8 cellular contexts compared by ENCODE assay signal in genomic region chr10:44978570-44979280, GRCh38. TPM values are rescaled to one million over a fixed set of nuclear protein-coding genes. Genes with fewer than 3 reads are reported as not detected.
DNase-seq lines count a peak whose midpoint lies in the region; ATAC-seq and TF ChIP-seq lines count a peak whose summit lies in the region.

TSS of gene DEPP1 (minus strand) at chr10:44978809. CDS start at chr10:44978030, 779 bp downstream.

- H3K27me3 ChIP-seq in iPS-18a (ENCODE audit: control insufficient read depth, insufficient read depth, low read length) (no peaks in the 10 kb centered on the region), gastrocnemius medialis (no peaks in the 10 kb centered on the region)

- H3K36me3 Mint-ChIP-seq in Calu3 (ENCODE audit: insufficient read depth, unreplicated experiment) (peaks cover 40% of the 10 kb centered on the region), MCF 10A (ENCODE audit: insufficient read depth, unreplicated experiment) (peaks cover 12% of the 10 kb centered on the region)

- intact Hi-C loops in Calu3 (cut with micrococcal nuclease; ENCODE audit: unreplicated experiment) (no loop called here), MCF 10A (cut with micrococcal nuclease) (no loop called here), gastrocnemius medialis (cut with DNase I; ENCODE audit: low total_unique reads) (loop anchor here (1.0 to 10.0 kb wide), 4 partner anchors 19 to 1571 kb away; partner anchors contain the start of genes HNRNPF, RASSF4 and ZNF22)

- in situ Hi-C loops in gastrocnemius medialis (cut with MboI; ENCODE audit: low sequenced_read_pairs in 4 of 4), result loop anchor here in 3 of 4 donors (5.0 to 25.0 kb wide), 3 partner anchors 46 to 1566 kb away; partner anchors contain the start of gene HNRNPF (in 2 of the 3)

- H3K36me3 ChIP-seq in iPS-18a (ENCODE audit: control insufficient read depth, low read depth, low read length) (no peaks in the 10 kb centered on the region), gastrocnemius medialis (peaks cover 0 to 14% of the 10 kb centered on the region in 2 donors)

- ATAC-seq in gastrocnemius medialis, result peak; percentile 77 to 81
- no peak for ATAC-seq in stimulated activated naive CD8-positive, alpha-beta T cell treated with anti-CD3 and anti-CD28 coated beads, Interleukin-15, Interleukin-2, amounts not matched to agents 100 U/mL and 50 U/mL, for 24 hours

- no peak within 1 kb of the TSS for H3K9ac ChIP-seq in iPS-18a (ENCODE audit: low read length)

- peaks cover 58% of the 10 kb centered on the region for H3K4me1 ChIP-seq in iPS-18a (ENCODE audit: control insufficient read depth, low read depth, low read length)
- H3K4me1 ChIP-seq in gastrocnemius medialis, result peaks cover 73 to 79% of the 10 kb centered on the region in 2 donors

- POLR2A ChIA-PET in HEK293T (lab: Yijun Ruan, JAX) (interaction anchor here (0.6 to 1.8 kb wide), 9 partner anchors 9 to 116 kb away, joined by 3 to 9 read pairs (median 3); partner anchors contain the start of genes RASSF4 and ZNF22), MCF 10A (lab: Yijun Ruan, JAX) (interaction anchor here (0.5 to 1.9 kb wide), 7 partner anchors 9 to 43 kb away, joined by 3 to 9 read pairs (median 3); partner anchors contain the start of gene RASSF4)

- H3K4me3 ChIP-seq in iPS-18a (ENCODE audit: low read length) (peak within 1 kb of the TSS; percentile 46), gastrocnemius medialis (peak within 1 kb of the TSS; percentile 65 to 83 (median 80))

- peak; percentile 95 for DNase-seq in Calu3
- peak; percentile 86 for DNase-seq in HEK293T (ENCODE audit: extremely low spot score)
- DNase-seq in NCI-H524 (lab: John Stamatoyannopoulos, UW), result peak; percentile 71 to 88
- DNase-seq in MCF 10A (ENCODE audit: unreplicated experiment), result peak; percentile 97
- peak; percentile 93 to 96 for DNase-seq in gastrocnemius medialis
- no peak for DNase-seq in activated gamma-delta T cell (lab: John Stamatoyannopoulos, UW)
- no peak for DNase-seq in stimulated activated naive CD8-positive, alpha-beta T cell treated with anti-CD3 and anti-CD28 coated beads, Interleukin-15, Interleukin-2, amounts not matched to agents 100 U/mL and 50 U/mL, for 24 hours

- peak; percentile 100 for TF ChIP-seq POLR2A in gastrocnemius medialis (IDR thresholded peaks at IDR 0.05)

- H3K27me3 Mint-ChIP-seq in Calu3 (ENCODE audit: unreplicated experiment), result no peaks in the 10 kb centered on the region
- no peaks in the 10 kb centered on the region for H3K27me3 Mint-ChIP-seq in MCF 10A (ENCODE audit: insufficient read depth, unreplicated experiment)

- H3K9me3 ChIP-seq in iPS-18a (ENCODE audit: control insufficient read depth, low read depth, low read length) (no peaks in the 10 kb centered on the region), gastrocnemius medialis (no peaks in the 10 kb centered on the region)

- H3K27ac ChIP-seq in iPS-18a (ENCODE audit: low read length) (no peak within 1 kb of the TSS), gastrocnemius medialis (peak within 1 kb of the TSS; percentile 84 to 94 (median 90))

- H3K4me1 Mint-ChIP-seq in Calu3 (ENCODE audit: low read depth, unreplicated experiment), result peaks cover 61% of the 10 kb centered on the region
- H3K4me1 Mint-ChIP-seq in MCF 10A (ENCODE audit: insufficient read depth, unreplicated experiment), result peaks cover 43% of the 10 kb centered on the region

- BruUV-seq in Calu3 (replicated peaks; lab: Mats Ljungman, UMichigan) (no TSS peak), MCF 10A (replicated peaks; lab: Mats Ljungman, UMichigan) (no TSS peak)

- peak within 1 kb of the TSS; percentile 100 for H3K27ac Mint-ChIP-seq in Calu3 (ENCODE audit: unreplicated experiment)
- H3K27ac Mint-ChIP-seq in MCF 10A (ENCODE audit: low read depth, unreplicated experiment), result peak within 1 kb of the TSS; percentile 86

- no peaks in the 10 kb centered on the region for H3K9me3 Mint-ChIP-seq in Calu3 (ENCODE audit: low read depth, unreplicated experiment)
- no peaks in the 10 kb centered on the region for H3K9me3 Mint-ChIP-seq in MCF 10A (ENCODE audit: unreplicated experiment)

- TF ChIP-seq CTCF in Calu3 (IDR thresholded peaks at IDR 0.05; ENCODE audit: unreplicated experiment) (peak; percentile 6), MCF 10A (IDR thresholded peaks at IDR 0.05; ENCODE audit: unreplicated experiment) (no peak), gastrocnemius medialis (IDR thresholded peaks at IDR 0.05 in 4 of 5, conservative IDR thresholded peaks at IDR 0.05 in 1 of 5) (peak in 3 of 5 experiments; percentile 22 to 46 (median 39))

- peak within 1 kb of the TSS; percentile 66 for H3K4me3 Mint-ChIP-seq in Calu3 (ENCODE audit: low read depth, unreplicated experiment)
- H3K4me3 Mint-ChIP-seq in MCF 10A (ENCODE audit: unreplicated experiment), result peak within 1 kb of the TSS; percentile 67

- CTCF ChIA-PET in Calu3 (lab: Charles Lee) (interaction anchor here (0.6 to 4.7 kb wide), 3 partner anchors 16 to 1821 kb away, joined by 3 to 28 read pairs (median 4); no protein-coding TSS in a partner anchor), HEK293T (lab: Yijun Ruan, JAX) (interaction anchor here (0.6 to 1.0 kb wide), 2 partner anchors 12 to 21 kb away, joined by 3 to 4 read pairs; no protein-coding TSS in a partner anchor), MCF 10A (lab: Yijun Ruan, JAX) (interaction anchor here (0.6 to 4.2 kb wide), 5 partner anchors 9 to 427 kb away, joined by 3 to 22 read pairs (median 4); no protein-coding TSS in a partner anchor)

TF ChIP-seq in HEK293T, 16 proteins besides CTCF, POLR2A, EP300 and RAD21:
- TF ChIP-seq, protein P1, sequence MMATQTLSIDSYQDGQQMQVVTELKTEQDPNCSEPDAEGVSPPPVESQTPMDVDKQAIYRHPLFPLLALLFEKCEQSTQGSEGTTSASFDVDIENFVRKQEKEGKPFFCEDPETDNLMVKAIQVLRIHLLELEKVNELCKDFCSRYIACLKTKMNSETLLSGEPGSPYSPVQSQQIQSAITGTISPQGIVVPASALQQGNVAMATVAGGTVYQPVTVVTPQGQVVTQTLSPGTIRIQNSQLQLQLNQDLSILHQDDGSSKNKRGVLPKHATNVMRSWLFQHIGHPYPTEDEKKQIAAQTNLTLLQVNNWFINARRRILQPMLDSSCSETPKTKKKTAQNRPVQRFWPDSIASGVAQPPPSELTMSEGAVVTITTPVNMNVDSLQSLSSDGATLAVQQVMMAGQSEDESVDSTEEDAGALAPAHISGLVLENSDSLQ (IDR thresholded peaks at IDR 0.05), result peak; percentile 99
- no peak for TF ChIP-seq LEF1 (IDR thresholded peaks at IDR 0.05; ENCODE audit: borderline replicate concordance)
- TF ChIP-seq SP1 (IDR thresholded peaks at IDR 0.05), result no peak

RNA-seq across cellular contexts. Expression of gene DEPP1, which starts in this region (rescaled TPM):
- total RNA-seq in Calu3 (2022) (11.1 and 16.5 TPM in 2 replicates), MCF 10A (2022) (0.76 and 0.84 TPM in 2 replicates), gastrocnemius medialis (100 to 1,000 TPM in 2 of 4 donors, 10 to 100 TPM in 2; 83.4 to 331 (median 120) TPM)

Comparison
In these comparisons a context has a peak if more than half of its experiments do, and no peak if none do; other contexts are left out.
1. Peak in DNase-seq in MCF 10A; RNA of the gene not detected or under 1 TPM.
2. DNase-seq: peak in Calu3 (single experiment), HEK293T (single experiment), NCI-H524 (2 of 2) and gastrocnemius medialis (2 of 2); none in activated gamma-delta T cell (single experiment) and stimulated activated naive CD8-positive, alpha-beta T cell treated with anti-CD3 and anti-CD28 coated beads, Interleukin-15, Interleukin-2, amounts not matched to agents 100 U/mL and 50 U/mL, for 24 hours (single experiment).